ENCODE assay signal across 15 cellular contexts in genomic region chr5:143652104-143652700, GRCh38.
DNase-seq lines count a peak whose midpoint lies in the region; ATAC-seq and TF ChIP-seq lines count a peak whose summit lies in the region.
"Had no signal": no experiment of that assay in that cellular context is flagged by ENCODE, and none has a peak within 500 bp of the region (broad histone marks: within the 10 kb centered on the region; RNA-seq: fewer than 3 reads in every experiment).

No MANE protein-coding gene starts in this region.

- CTCF ChIA-PET in HEK293T (lab: Yijun Ruan, JAX) = no interaction called here

- H4K8ac ChIP-seq in mesenchymal stem cell (ENCODE audit: low read length) = no peak overlapping the region

- no peak overlapping the region for H3K27ac ChIP-seq in mesenchymal stem cell (ENCODE audit: low read length, poor library complexity, severe bottlenecking)
- H3K27ac ChIP-seq in heart left ventricle = no peak overlapping the region
- H3K27ac ChIP-seq: heart right ventricle, parathyroid adenoma, WERI-Rb-1 had no signal

- H3K4me3 ChIP-seq in mesenchymal stem cell (ENCODE audit: insufficient read depth in 1 of 2, low read depth in 1 of 2, low read length in 2 of 2) (no peak overlapping the region), heart left ventricle (no peak overlapping the region)
- H3K4me3 ChIP-seq: heart right ventricle had no signal

- DNase-seq in NCI-H345 (lab: John Stamatoyannopoulos, UW) (peak; percentile 57), NCI-H345 treated with DMSO at 0.1 percent for 48 hours (lab: John Stamatoyannopoulos, UW; ENCODE audit: unreplicated experiment) (no peak), DMS79 treated with DMSO at 0.1 percent for 48 hours (lab: John Stamatoyannopoulos, UW) (peak; percentile 13), mesenchymal stem cell (peak; percentile 16), OCI-M2 (lab: John Stamatoyannopoulos, UW; ENCODE audit: unreplicated experiment) (no peak), heart left ventricle (no peak), HEK293T (ENCODE audit: extremely low spot score) (no peak)
- peak; percentile 63 to 69 for DNase-seq in activated T-cell treated with anti-CD3 and anti-CD28 coated beads, Interleukin-2, amount 50 U/mL, for 72 hours
- DNase-seq: effector CD8-positive, alpha-beta T cell; GF-D8; heart right ventricle; NCI-H510A; WERI-Rb-1 had no signal

- no peak overlapping the region for H2BK120ac ChIP-seq in mesenchymal stem cell (ENCODE audit: low read depth, low read length)

- no peak overlapping the region for H3K23ac ChIP-seq in mesenchymal stem cell (ENCODE audit: low read length in 2 of 2)

- H3K27me3 Mint-ChIP-seq in activated T-cell treated with anti-CD3 and anti-CD28 coated beads, Interleukin-2, amount 50 U/mL, for 72 hours (ENCODE audit: low read depth) = peaks cover 14% of the 10 kb centered on the region

- H3K18ac ChIP-seq in mesenchymal stem cell (ENCODE audit: low read depth in 1 of 2, low read length in 2 of 2) = no peak overlapping the region

- no peak overlapping the region for H3K4me2 ChIP-seq in mesenchymal stem cell (ENCODE audit: low read length, poor library complexity, severe bottlenecking)

- H3K9me3 ChIP-seq in mesenchymal stem cell (ENCODE audit: control insufficient read depth, low read length) (peaks cover 4% of the 10 kb centered on the region), heart left ventricle (no peaks in the 10 kb centered on the region)

- H2BK15ac ChIP-seq in mesenchymal stem cell (ENCODE audit: low read depth, poor library complexity, severe bottlenecking) = no peak overlapping the region

- H3K9me3 Mint-ChIP-seq in activated T-cell treated with anti-CD3 and anti-CD28 coated beads, Interleukin-2, amount 50 U/mL, for 72 hours = no peaks in the 10 kb centered on the region

- no peak overlapping the region for H3K14ac ChIP-seq in mesenchymal stem cell (ENCODE audit: low read length in 2 of 2)

- H3K4me1 Mint-ChIP-seq in activated T-cell treated with anti-CD3 and anti-CD28 coated beads, Interleukin-2, amount 50 U/mL, for 72 hours (ENCODE audit: low read depth) = peaks cover 31% of the 10 kb centered on the region

- H3K4me1 ChIP-seq in mesenchymal stem cell (ENCODE audit: control insufficient read depth, insufficient read depth, low read depth, low read length) (no peaks in the 10 kb centered on the region), heart left ventricle (peaks cover 0 to 20% (median 5%) of the 10 kb centered on the region in 12 donors)
- H3K4me1 ChIP-seq: parathyroid adenoma had no signal

- no peak for TF ChIP-seq POLR2A in heart left ventricle (IDR thresholded peaks at IDR 0.05)

- H2BK5ac ChIP-seq in mesenchymal stem cell (ENCODE audit: low read depth, low read length, poor library complexity, severe bottlenecking) = no peak overlapping the region

- H4K91ac ChIP-seq in mesenchymal stem cell (ENCODE audit: low read length) = no peak overlapping the region

- H3K27ac Mint-ChIP-seq in activated T-cell treated with anti-CD3 and anti-CD28 coated beads, Interleukin-2, amount 50 U/mL, for 72 hours = peak overlapping the region; percentile 82

- intact Hi-C loops in heart left ventricle (cut with DNase I) = no loop called here

- no peak overlapping the region for H2AFZ ChIP-seq in mesenchymal stem cell (ENCODE audit: low read depth, low read length)
- H2AFZ ChIP-seq: parathyroid adenoma had no signal

- no peak overlapping the region for H3K4ac ChIP-seq in mesenchymal stem cell (ENCODE audit: low read depth in 1 of 2, low read length in 2 of 2)

- H2AK5ac ChIP-seq in mesenchymal stem cell (ENCODE audit: low read length, severe bottlenecking) = no peak overlapping the region

- WGBS in mesenchymal stem cell = 95% methylated on average over 3 of the region's 3 CpGs
- WGBS in heart left ventricle, 4 donors = 78 to 100% (median 92%) methylated on average over 3 of the region's 3 CpGs

- no peaks in the 10 kb centered on the region for H3K36me3 Mint-ChIP-seq in activated T-cell treated with anti-CD3 and anti-CD28 coated beads, Interleukin-2, amount 50 U/mL, for 72 hours (ENCODE audit: insufficient read depth in 2 of 2)

- H3K4me3 Mint-ChIP-seq in activated T-cell treated with anti-CD3 and anti-CD28 coated beads, Interleukin-2, amount 50 U/mL, for 72 hours = peak overlapping the region in 1 of 2 donors; percentile 43

- no peaks in the 10 kb centered on the region for H3K27me3 ChIP-seq in mesenchymal stem cell (ENCODE audit: control insufficient read depth in 1 of 2, insufficient read depth in 1 of 2, low read length in 2 of 2)
- H3K27me3 ChIP-seq in heart left ventricle = no peaks in the 10 kb centered on the region
- H3K27me3 ChIP-seq: heart right ventricle had no signal

- H3K79me1 ChIP-seq in mesenchymal stem cell (replicated peaks; ENCODE audit: low read length, poor library complexity, severe bottlenecking) = no peaks in the 10 kb centered on the region

- peak; percentile 69 to 71 for ATAC-seq in activated T-cell treated with anti-CD3 and anti-CD28 coated beads, Interleukin-2, amount 50 U/mL, for 72 hours (replicated peaks in 1 of 2)
- no peak for ATAC-seq in heart left ventricle
- ATAC-seq: heart right ventricle, Right ventricle myocardium inferior had no signal

- POLR2A ChIA-PET in HEK293T (lab: Yijun Ruan, JAX) = no interaction called here

- H3K9ac ChIP-seq in mesenchymal stem cell (ENCODE audit: low read length) = no peak overlapping the region
- H3K9ac ChIP-seq: parathyroid adenoma had no signal

- H3K36me3 ChIP-seq in mesenchymal stem cell (ENCODE audit: control insufficient read depth in 1 of 2, insufficient read depth in 2 of 2, low read depth in 1 of 2, low read length in 2 of 2) = no peaks in the 10 kb centered on the region
- H3K36me3 ChIP-seq in heart left ventricle = no peaks in the 10 kb centered on the region
- H3K36me3 ChIP-seq: heart right ventricle, WERI-Rb-1 had no signal

- H2BK12ac ChIP-seq in mesenchymal stem cell (ENCODE audit: low read length in 2 of 2) = no peak overlapping the region

- TF ChIP-seq CTCF in heart left ventricle (IDR thresholded peaks at IDR 0.05) = no peak

TF ChIP-seq in HEK293T, 16 proteins besides CTCF, POLR2A, EP300 and RAD21:
- no peak for TF ChIP-seq FOXA1 (IDR thresholded peaks at IDR 0.05)
- TF ChIP-seq HDGF (IDR thresholded peaks at IDR 0.05; ENCODE audit: borderline replicate concordance) = no peak

Comparison
In these comparisons a context has a peak if more than half of its experiments do, and no peak if none do; other contexts are left out.
1. DNase-seq: peak in NCI-H345 (single experiment), DMS79 treated with DMSO at 0.1 percent for 48 hours (single experiment), activated T-cell treated with anti-CD3 and anti-CD28 coated beads, Interleukin-2, amount 50 U/mL, for 72 hours (2 of 2) and mesenchymal stem cell (single experiment); none in NCI-H345 treated with DMSO at 0.1 percent for 48 hours (single experiment), OCI-M2 (single experiment), heart left ventricle (0 of 5) and HEK293T (single experiment).
2. ATAC-seq: peak in activated T-cell treated with anti-CD3 and anti-CD28 coated beads, Interleukin-2, amount 50 U/mL, for 72 hours (2 of 2); none in heart left ventricle (0 of 4).